In the genomic region with DNA sequence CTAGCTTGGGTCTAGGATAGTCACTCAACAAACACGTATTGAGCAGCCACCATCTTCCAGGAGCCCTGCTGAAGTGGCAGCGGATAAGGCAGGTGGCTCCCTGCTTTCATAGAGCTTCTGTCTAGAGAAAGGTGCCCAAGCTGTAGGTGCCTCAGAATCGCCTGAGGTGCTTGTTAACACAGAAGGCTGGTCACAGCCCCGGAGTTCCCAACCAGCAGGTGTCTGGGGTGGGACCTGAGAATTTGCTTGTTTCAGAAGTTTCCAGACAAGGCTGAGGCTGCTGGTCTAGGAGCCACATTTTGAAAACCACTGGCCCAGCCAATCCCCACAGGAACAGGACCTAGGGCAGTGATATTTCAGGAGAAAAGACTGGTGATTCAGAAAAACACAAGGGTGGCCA, we compare ENCODE assay signal across 17 cellular contexts. TPM values are rescaled to one million over a fixed set of nuclear protein-coding genes. Genes with fewer than 3 reads are reported as not detected.
DNase-seq lines count a peak whose midpoint lies in the region; ATAC-seq, FAIRE-seq and TF ChIP-seq lines count a peak whose summit lies in the region.
"Had no signal": no experiment of that assay in that cellular context is flagged by ENCODE, and none has a peak within 500 bp of the region (broad histone marks: within the 10 kb centered on the region; RNA-seq: fewer than 3 reads in every experiment).

No MANE protein-coding gene starts in this region.

- H3K4me3 Mint-ChIP-seq in activated T-cell treated with anti-CD3 and anti-CD28 coated beads, Interleukin-2, amount 50 U/mL, for 24 hours: no peak overlapping the region

- 94 to 98% methylated on average over 3 to 4 of the region's 4 CpGs for WGBS in thyroid gland, 2 donors

- DNase-seq in activated T-cell treated with anti-CD3 and anti-CD28 coated beads, Interleukin-2, amount 50 U/mL, for 24 hours: no peak
- no peak for DNase-seq in activated T-cell treated with anti-CD3 and anti-CD28 coated beads, Interleukin-2, amount 50 U/mL, for 48 hours
- DNase-seq in RWPE2 (ENCODE audit: low spot score) (no peak), kidney (peak; percentile 36), thyroid gland (no peak), putamen (ENCODE audit: low spot score) (no peak), kidney tubule cell (ENCODE audit: low spot score) (no peak)
- DNase-seq: C1 segment of cervical spinal cord, DND-41, GDM1, NCI-H1048, NCI-H69, SJCRH30 had no signal

- H3K36me3 Mint-ChIP-seq in activated T-cell treated with anti-CD3 and anti-CD28 coated beads, Interleukin-2, amount 50 U/mL, for 24 hours (ENCODE audit: low read depth): no peaks in the 10 kb centered on the region

- H3K36me3 ChIP-seq in RWPE2 (ENCODE audit: low read depth): no peaks in the 10 kb centered on the region
- no peaks in the 10 kb centered on the region for H3K36me3 ChIP-seq in kidney (ENCODE audit: control insufficient read depth in 1 of 2, insufficient read depth in 2 of 2, low read length in 2 of 2)
- no peaks in the 10 kb centered on the region for H3K36me3 ChIP-seq in thyroid gland
- H3K36me3 ChIP-seq: SJCRH30 had no signal

- H3K27me3 ChIP-seq in RWPE2 (ENCODE audit: insufficient read depth, poor library complexity, severe bottlenecking) (no peaks in the 10 kb centered on the region), thyroid gland (no peaks in the 10 kb centered on the region)
- H3K27me3 ChIP-seq: SJCRH30 had no signal

- TF ChIP-seq CTCF in RWPE2 (IDR thresholded peaks at IDR 0.05; ENCODE audit: poor library complexity, severe bottlenecking) (no peak), kidney (IDR thresholded peaks at IDR 0.05; ENCODE audit: borderline replicate concordance, extremely low read depth, insufficient read depth) (no peak), thyroid gland (IDR thresholded peaks at IDR 0.05) (no peak)

- H3K4me3 ChIP-seq in RWPE2 (ENCODE audit: severe bottlenecking): no peak overlapping the region
- H3K4me3 ChIP-seq in kidney (ENCODE audit: low read length in 2 of 2): no peak overlapping the region
- no peak overlapping the region for H3K4me3 ChIP-seq in thyroid gland (replicated peaks in 1 of 3)
- H3K4me3 ChIP-seq: K562, SJCRH30 had no signal

- TF ChIP-seq POLR2A in thyroid gland (IDR thresholded peaks at IDR 0.05): no peak

- H3K4me1 ChIP-seq in RWPE2 (ENCODE audit: insufficient read depth, poor library complexity, severe bottlenecking) (peaks cover 48% of the 10 kb centered on the region), kidney (ENCODE audit: control insufficient read depth in 1 of 2, insufficient read depth in 1 of 2, low read depth in 1 of 2, low read length in 2 of 2) (peaks cover 0 to 2% of the 10 kb centered on the region in 2 donors), thyroid gland (peaks cover 48 to 81% of the 10 kb centered on the region in 2 donors)

- peaks cover 17% of the 10 kb centered on the region for H3K4me1 Mint-ChIP-seq in activated T-cell treated with anti-CD3 and anti-CD28 coated beads, Interleukin-2, amount 50 U/mL, for 24 hours (ENCODE audit: low read depth)

- no peaks in the 10 kb centered on the region for H3K27me3 Mint-ChIP-seq in activated T-cell treated with anti-CD3 and anti-CD28 coated beads, Interleukin-2, amount 50 U/mL, for 24 hours

- no peak overlapping the region for H3K9ac ChIP-seq in kidney (ENCODE audit: low read length in 2 of 2)

- H3K9me3 Mint-ChIP-seq in activated T-cell treated with anti-CD3 and anti-CD28 coated beads, Interleukin-2, amount 50 U/mL, for 24 hours: no peaks in the 10 kb centered on the region

- H3K27ac Mint-ChIP-seq in activated T-cell treated with anti-CD3 and anti-CD28 coated beads, Interleukin-2, amount 50 U/mL, for 24 hours: peak overlapping the region; percentile 22

- ATAC-seq in RWPE2 (ENCODE audit: low read depth) (no peak), GM21723 (IDR thresholded peaks at IDR 0.05; ENCODE audit: unreplicated experiment) (no peak)
- ATAC-seq: K562 had no signal

- intact Hi-C loops in kidney (cut with DNase I): no loop called here
- intact Hi-C loops in thyroid gland (cut with DNase I): no loop called here

- H3K9me3 ChIP-seq in RWPE2 (ENCODE audit: severe bottlenecking) (no peaks in the 10 kb centered on the region), kidney (ENCODE audit: control insufficient read depth in 1 of 2, low read length in 2 of 2) (no peaks in the 10 kb centered on the region), thyroid gland (no peaks in the 10 kb centered on the region)
- H3K9me3 ChIP-seq: SJCRH30 had no signal

- no peak for FAIRE-seq in kidney (lab: Jason Lieb, UNC)
- FAIRE-seq: GM12892, K562 had no signal

- peak overlapping the region; percentile 81 for H3K27ac ChIP-seq in RWPE2 (ENCODE audit: poor library complexity, severe bottlenecking)
- H3K27ac ChIP-seq in kidney (ENCODE audit: low read depth in 2 of 2, low read length in 2 of 2): no peak overlapping the region
- peak overlapping the region in 2 of 3 donors; percentile 91 to 98 for H3K27ac ChIP-seq in thyroid gland
- H3K27ac ChIP-seq: HL-60 had no signal

RNA-seq across cellular contexts. Expression of gene SMAD7, which starts 45.3 kb away (rescaled TPM):
- total RNA-seq in kidney (32.6 TPM), thyroid gland (10 to 100 TPM; 40.1 to 69.3 (median 59.2) TPM)
- polyA plus RNA-seq in kidney (ENCODE audit: insufficient read depth, low read depth, low replicate concordance): 17.3 TPM

Comparison
In these comparisons a context has a peak if more than half of its experiments do, and no peak if none do; other contexts are left out.
1. H3K27ac ChIP-seq: peak in RWPE2 (single experiment) and thyroid gland (2 of 3); none in kidney (0 of 2).